ENCODE assay signal across 12 cellular contexts in genomic region chr1:145981299-145981600, GRCh38. TPM values are rescaled to one million over a fixed set of nuclear protein-coding genes. Genes with fewer than 3 reads are reported as not detected.
DNase-seq lines count a peak whose midpoint lies in the region; TF ChIP-seq lines count a peak whose summit lies in the region.
"Had no signal": no experiment of that assay in that cellular context is flagged by ENCODE, and none has a peak within 500 bp of the region (broad histone marks: within the 10 kb centered on the region; RNA-seq: fewer than 3 reads in every experiment).

No MANE protein-coding gene starts in this region.

- H3K9me2 ChIP-seq in MM.1S (replicated peaks; ENCODE audit: insufficient read depth, low read length) = no peaks in the 10 kb centered on the region

- no peak for DNase-seq in MM.1S
- no peak for DNase-seq in right atrium auricular region (ENCODE audit: low spot score)
- DNase-seq in A673 (ENCODE audit: low spot score) = no peak
- DNase-seq in nephron progenitor cell = no peak
- DNase-seq in DMS153 (lab: John Stamatoyannopoulos, UW) = no peak
- DNase-seq: activated CD4-positive, alpha-beta T cell treated with anti-CD3 and anti-CD28 coated beads, Interleukin-2, amount 50 U/mL, for 48 hours; effector memory CD8-positive, alpha-beta T cell; NCI-H1092 treated with DMSO at 0.1 percent for 48 hours had no signal

- BruUV-seq in A673 (replicated peaks; lab: Mats Ljungman, UMichigan) = no TSS peak

- CTCF ChIA-PET in A673 (lab: Charles Lee) = interaction anchor here (1.0 kb wide), 1 partner anchor 89 kb away, joined by 3 read pairs; no protein-coding TSS in a partner anchor

- H2AFZ ChIP-seq in MM.1S (ENCODE audit: low read length) = no peak overlapping the region

- no peaks in the 10 kb centered on the region for H3K9me3 Mint-ChIP-seq in nephron progenitor cell
- H3K9me3 Mint-ChIP-seq: effector memory CD8-positive, alpha-beta T cell had no signal

- no peak overlapping the region for H3K4me3 Mint-ChIP-seq in nephron progenitor cell

- no peaks in the 10 kb centered on the region for H3K36me3 Mint-ChIP-seq in nephron progenitor cell (ENCODE audit: low read depth)

- no peaks in the 10 kb centered on the region for H3K9me3 ChIP-seq in BLaER1 treated with 17β-estradiol and CSF1 and Interleukin-3, amounts not matched to agents 10 nM and 100 nM (replicated peaks in 1 of 11)
- H3K9me3 ChIP-seq in MM.1S (replicated peaks; ENCODE audit: insufficient read depth, low read length) (no peaks in the 10 kb centered on the region), right atrium auricular region (no peaks in the 10 kb centered on the region), A673 (ENCODE audit: low read depth, low read length, poor library complexity, severe bottlenecking) (no peaks in the 10 kb centered on the region)
- H3K9me3 ChIP-seq: HAP-1 had no signal

- POLR2A ChIA-PET in A673 (lab: Charles Lee; ENCODE audit: low non-redundant PET) = no interaction called here

- H3K27ac ChIP-seq in BLaER1 treated with 17β-estradiol and CSF1 and Interleukin-3, amounts not matched to agents 10 nM and 100 nM = peak overlapping the region; percentile 84 to 95 (median 91); a peak in 21 of 22 replicates
- H3K27ac ChIP-seq in MM.1S (ENCODE audit: low read length) = peak overlapping the region; percentile 95; the same call in 1 of the 2 replicates
- peak overlapping the region; percentile 96 to 98 for H3K27ac ChIP-seq in right atrium auricular region
- peak overlapping the region; percentile 98 for H3K27ac ChIP-seq in rectal smooth muscle tissue (ENCODE audit: low read depth, low read length)
- H3K27ac ChIP-seq in A673 (ENCODE audit: low read depth, low read length, poor library complexity, severe bottlenecking) = no peak overlapping the region

- H3K4me3 ChIP-seq in BLaER1 treated with 17β-estradiol and CSF1 and Interleukin-3, amounts not matched to agents 10 nM and 100 nM = no peak overlapping the region
- no peak overlapping the region for H3K4me3 ChIP-seq in MM.1S (ENCODE audit: low read length)
- H3K4me3 ChIP-seq in right atrium auricular region = no peak overlapping the region
- no peak overlapping the region for H3K4me3 ChIP-seq in rectal smooth muscle tissue (ENCODE audit: low read length)
- H3K4me3 ChIP-seq in A673 (ENCODE audit: low read depth, low read length, poor library complexity, severe bottlenecking) = no peak overlapping the region
- H3K4me3 ChIP-seq: HAP-1 had no signal

- peak overlapping the region in 10 of 11 experiments; percentile 78 to 96 (median 88); a peak in 19 of 22 replicates for H3K4me2 ChIP-seq in BLaER1 treated with 17β-estradiol and CSF1 and Interleukin-3, amounts not matched to agents 10 nM and 100 nM
- H3K4me2 ChIP-seq in MM.1S (ENCODE audit: low read depth, low read length) = no peak overlapping the region; the same call in 1 of the 2 replicates

- H3K9ac ChIP-seq in BLaER1 treated with 17β-estradiol and CSF1 and Interleukin-3, amounts not matched to agents 10 nM and 100 nM = peak overlapping the region in 4 of 11 experiments; percentile 8 to 80 (median 78); a peak in 5 of 22 replicates
- H3K9ac ChIP-seq in MM.1S (ENCODE audit: low read length) (no peak overlapping the region), rectal smooth muscle tissue (ENCODE audit: low read length) (peak overlapping the region; percentile 10)

- no peaks in the 10 kb centered on the region for H3K27me3 Mint-ChIP-seq in nephron progenitor cell (ENCODE audit: low read depth, poor library complexity)
- H3K27me3 Mint-ChIP-seq: effector memory CD8-positive, alpha-beta T cell had no signal

- peaks cover 76% of the 10 kb centered on the region for H3F3A ChIP-seq in MM.1S (ENCODE audit: insufficient read depth, low read length)

- 0 out of 2 replicates have a peak, but pooled peaks cover 7% of the 10 kb centered on the region for H3K79me2 ChIP-seq in MM.1S (ENCODE audit: low read length)

- no peak for TF ChIP-seq CTCF in MM.1S (IDR thresholded peaks at IDR 0.05; ENCODE audit: low read length)
- TF ChIP-seq CTCF in right atrium auricular region (IDR thresholded peaks at IDR 0.05) = no peak
- TF ChIP-seq CTCF in A673 (conservative IDR thresholded peaks at IDR 0.05; ENCODE audit: low read depth, low read length) = no peak
- TF ChIP-seq CTCF in nephron progenitor cell (IDR thresholded peaks at IDR 0.05) = no peak

- no peaks in the 10 kb centered on the region for H4K20me1 ChIP-seq in BLaER1 treated with 17β-estradiol and CSF1 and Interleukin-3, amounts not matched to agents 10 nM and 100 nM
- H4K20me1 ChIP-seq in MM.1S (ENCODE audit: insufficient read depth, low read length) = no peaks in the 10 kb centered on the region

- no peak overlapping the region for H3K27ac Mint-ChIP-seq in nephron progenitor cell
- H3K27ac Mint-ChIP-seq: effector memory CD8-positive, alpha-beta T cell had no signal

- no peaks in the 10 kb centered on the region for H3K27me3 ChIP-seq in BLaER1 treated with 17β-estradiol and CSF1 and Interleukin-3, amounts not matched to agents 10 nM and 100 nM
- H3K27me3 ChIP-seq in MM.1S (replicated peaks; ENCODE audit: insufficient read depth, low read length) = no peaks in the 10 kb centered on the region
- no peaks in the 10 kb centered on the region for H3K27me3 ChIP-seq in right atrium auricular region
- H3K27me3 ChIP-seq in rectal smooth muscle tissue (ENCODE audit: control insufficient read depth, insufficient read depth, low read length) = no peaks in the 10 kb centered on the region
- no peaks in the 10 kb centered on the region for H3K27me3 ChIP-seq in A673 (replicated peaks; ENCODE audit: insufficient read depth, low read depth, low read length, poor library complexity)

- H3K4me1 ChIP-seq in BLaER1 treated with 17β-estradiol and CSF1 and Interleukin-3, amounts not matched to agents 10 nM and 100 nM = peaks cover 46 to 91% (median 80%) of the 10 kb centered on the region in 10 experiments
- H3K4me1 ChIP-seq in MM.1S (ENCODE audit: low read length) (peaks cover 84% of the 10 kb centered on the region), right atrium auricular region (peaks cover 0 to 88% of the 10 kb centered on the region in 2 donors), rectal smooth muscle tissue (ENCODE audit: control insufficient read depth, insufficient read depth, low read length) (peaks cover 81% of the 10 kb centered on the region), A673 (ENCODE audit: insufficient read depth, low read length, poor library complexity, severe bottlenecking) (peaks cover 49% of the 10 kb centered on the region)

- H3K36me3 ChIP-seq in BLaER1 treated with 17β-estradiol and CSF1 and Interleukin-3, amounts not matched to agents 10 nM and 100 nM = no peaks in the 10 kb centered on the region
- H3K36me3 ChIP-seq in MM.1S (replicated peaks; ENCODE audit: insufficient read depth, low read length) = no peaks in the 10 kb centered on the region
- no peaks in the 10 kb centered on the region for H3K36me3 ChIP-seq in right atrium auricular region
- H3K36me3 ChIP-seq in rectal smooth muscle tissue (ENCODE audit: control insufficient read depth, insufficient read depth, low read length) = peaks cover 2% of the 10 kb centered on the region
- H3K36me3 ChIP-seq in A673 (ENCODE audit: insufficient read depth, low read length, poor library complexity, severe bottlenecking) = no peaks in the 10 kb centered on the region

- peaks cover 37% of the 10 kb centered on the region for H3K4me1 Mint-ChIP-seq in nephron progenitor cell

- intact Hi-C loops in A673 (cut with micrococcal nuclease; ENCODE audit: unreplicated experiment) = no loop called here

RNA-seq across cellular contexts. Expression of gene TXNIP, which starts 15.1 kb away (rescaled TPM):
- total RNA-seq in right atrium auricular region = 1,000 to 10,000 TPM in 1 of 2 donors, 100 to 1,000 TPM in 1; 898 to 1,186 TPM
- total RNA-seq in A673 (2021) = 27.3 and 36.4 TPM in 2 replicates

RNA-seq across cellular contexts. Expression of gene POLR3GL, which starts 16.8 kb away (rescaled TPM):
- total RNA-seq in right atrium auricular region = 10 to 100 TPM; 36.4 to 45.2 TPM
- 8.5 and 11.6 TPM in 2 replicates for total RNA-seq in A673 (2021)

RNA-seq across cellular contexts. Expression of gene ANKRD34A, which starts 16.9 kb away (rescaled TPM):
- total RNA-seq in right atrium auricular region (1 to 10 TPM; 1.5 to 3.4 TPM), A673 (2021) (1.6 and 2.2 TPM in 2 replicates)

RNA-seq across cellular contexts. Expression of gene LIX1L, which starts 23.4 kb away (rescaled TPM):
- total RNA-seq in right atrium auricular region (10 to 100 TPM; 26.6 to 36.6 TPM), A673 (2021) (39.6 and 40.1 TPM in 2 replicates)

RNA-seq across cellular contexts. Expression of gene HJV, which starts 40.3 kb away (rescaled TPM):
- 100 to 1,000 TPM in 1 of 2 donors, 10 to 100 TPM in 1; 73.3 to 153 TPM for total RNA-seq in right atrium auricular region
- total RNA-seq in A673 (2021) = 0.24 and 0.31 TPM in 2 replicates
- total RNA-seq: osteoblast had no signal

Comparison
In these comparisons a context has a peak if more than half of its experiments do, and no peak if none do; other contexts are left out.
1. RNA of gene TXNIP, which starts 15.1 kb away (total RNA-seq): 898 to 1,186 TPM in right atrium auricular region; 27.3 to 36.4 TPM in A673; every median in the first group is over 10 times any median in the second.